ENCODE assay signal across 1 cellular context in the genomic region with DNA sequence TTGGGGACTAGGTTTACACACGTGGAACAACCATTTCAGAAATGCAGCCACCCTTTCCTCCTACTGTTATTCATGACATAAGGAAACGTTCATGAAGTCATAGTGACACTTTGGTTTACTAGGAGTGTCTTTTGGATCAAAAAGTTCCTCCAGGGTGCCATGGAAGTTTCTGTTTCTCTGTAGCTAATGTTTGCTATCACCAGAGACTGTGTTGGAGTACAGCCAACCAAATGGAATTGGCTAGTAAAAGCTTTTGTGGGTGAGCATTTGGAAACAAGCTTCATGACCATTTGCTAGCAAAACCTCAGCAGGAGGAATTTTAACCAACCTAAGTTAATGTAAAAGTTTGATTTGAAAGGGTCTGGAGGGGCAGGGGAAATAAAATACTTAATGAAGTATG.
TF ChIP-seq lines count a peak whose summit lies in the region.

No MANE protein-coding gene starts in this region.

TF ChIP-seq in IMR-90, 13 proteins besides CTCF, POLR2A, EP300 and RAD21:
- TF ChIP-seq, protein P1, sequence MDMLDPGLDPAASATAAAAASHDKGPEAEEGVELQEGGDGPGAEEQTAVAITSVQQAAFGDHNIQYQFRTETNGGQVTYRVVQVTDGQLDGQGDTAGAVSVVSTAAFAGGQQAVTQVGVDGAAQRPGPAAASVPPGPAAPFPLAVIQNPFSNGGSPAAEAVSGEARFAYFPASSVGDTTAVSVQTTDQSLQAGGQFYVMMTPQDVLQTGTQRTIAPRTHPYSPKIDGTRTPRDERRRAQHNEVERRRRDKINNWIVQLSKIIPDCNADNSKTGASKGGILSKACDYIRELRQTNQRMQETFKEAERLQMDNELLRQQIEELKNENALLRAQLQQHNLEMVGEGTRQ (IDR thresholded peaks at IDR 0.05; ENCODE audit: low read depth, low read length): no peak
- TF ChIP-seq MAZ (IDR thresholded peaks at IDR 0.05; ENCODE audit: borderline replicate concordance, low read depth, low read length) (no peak), NFE2L2 (IDR thresholded peaks at IDR 0.05; ENCODE audit: low read depth, low read length) (no peak)
